In the genomic region with DNA sequence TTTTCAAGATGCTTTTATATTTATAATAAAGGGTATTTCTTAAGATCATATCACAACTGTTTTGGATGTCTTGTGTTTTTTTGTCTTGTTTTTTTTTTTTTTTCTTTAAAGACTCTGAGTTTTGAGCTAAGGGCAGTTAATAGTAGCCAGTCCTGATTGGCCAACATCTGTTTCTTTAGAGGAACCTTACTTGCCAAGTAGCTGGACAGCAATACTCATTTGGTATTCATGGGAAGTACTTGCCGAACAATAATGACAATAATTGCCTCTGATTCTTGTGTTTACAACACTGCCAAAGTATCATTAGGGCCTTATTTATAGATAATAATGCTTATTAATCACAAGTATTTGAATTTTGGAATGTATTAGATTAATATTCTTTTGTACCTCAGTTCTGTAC, we compare ENCODE assay signal across 21 cellular contexts. TPM values are rescaled to one million over a fixed set of nuclear protein-coding genes. Genes with fewer than 3 reads are reported as not detected.
A peak's percentile ranks its signal among the peaks of the same experiment; 100 is the strongest.
DNase-seq lines count a peak whose midpoint lies in the region; ATAC-seq and TF ChIP-seq lines count a peak whose summit lies in the region.
"Had no signal": no experiment of that assay in that cellular context is flagged by ENCODE, and none has a peak within 500 bp of the region (broad histone marks: within the 10 kb centered on the region; RNA-seq: fewer than 3 reads in every experiment).

No MANE protein-coding gene starts in this region.

- DNase-seq in astrocyte of the hippocampus (ENCODE audit: low read depth, low spot score) = peak; percentile 57
- no peak for DNase-seq in dorsolateral prefrontal cortex
- DNase-seq in medulla oblongata (ENCODE audit: extremely low spot score) = peak; percentile 40
- no peak for DNase-seq in effector CD4-positive, alpha-beta T cell
- DNase-seq in H7 = no peak
- DNase-seq in activated gamma-delta T cell treated with Interleukin-2 at 50 U/mL for 16 hours = no peak
- DNase-seq: 8988T; CD8-positive, alpha-beta T cell; COR-L47; DMS 273 treated with DMSO at 0.1 percent for 48 hours; DMS53; DND-41; EL; GOT3; H9; IMR-90 had no signal

- H3K4me3 ChIP-seq in dorsolateral prefrontal cortex = peak overlapping the region in 3 of 59 donors; percentile 1 to 12 (median 5)
- no peak overlapping the region for H3K4me3 ChIP-seq in H7 (ENCODE audit: insufficient read depth, low read depth, low read length)
- H3K4me3 ChIP-seq: BLaER1 treated with 17β-estradiol and CSF1 and Interleukin-3, amounts not matched to agents 10 nM and 100 nM; GM12878 had no signal

- TF ChIP-seq CTCF in dorsolateral prefrontal cortex (IDR thresholded peaks at IDR 0.05 in 54 of 56, conservative IDR thresholded peaks at IDR 0.05 in 2 of 56; ENCODE audit: low read depth in 1 of 56, partially characterized antibody in 56 of 56) = no peak

- H3K27ac ChIP-seq in dorsolateral prefrontal cortex = peak overlapping the region in 53 of 59 donors; percentile 5 to 100 (median 78)
- H3K27ac ChIP-seq: BLaER1 treated with 17β-estradiol and CSF1 and Interleukin-3, amounts not matched to agents 10 nM and 100 nM had no signal

- H3K36me3 ChIP-seq in H7 (replicated peaks; ENCODE audit: control insufficient read depth, insufficient read depth, low read length) = no peaks in the 10 kb centered on the region
- H3K36me3 ChIP-seq: BLaER1 treated with 17β-estradiol and CSF1 and Interleukin-3, amounts not matched to agents 10 nM and 100 nM had no signal

- no peaks in the 10 kb centered on the region for H3K27me3 ChIP-seq in dorsolateral prefrontal cortex
- peaks cover 11% of the 10 kb centered on the region for H3K27me3 ChIP-seq in H7 (ENCODE audit: control insufficient read depth, insufficient read depth, low read length)

- intact Hi-C loops in dorsolateral prefrontal cortex (cut with DNase I) = no loop called here

- no peak for ATAC-seq in GM21367 (IDR thresholded peaks at IDR 0.05; ENCODE audit: unreplicated experiment)
- ATAC-seq: CD8-positive, alpha-beta T cell; GM12878 had no signal

RNA-seq across cellular contexts. Expression of gene POU3F3, which starts 17.1 kb away (rescaled TPM):
- 100 to 1,000 TPM in 4 of 120 experiments, 10 to 100 TPM in 116; 43.0 to 120 (median 66.2) TPM for total RNA-seq in dorsolateral prefrontal cortex
- total RNA-seq in H7 (2014; rRNA removed; shearing (Covaris generic)) = not detected in 2 replicates
- total RNA-seq: A673; CD8-positive, alpha-beta T cell; G401; GM12878; H9; IMR-90 had no signal

Comparison
In these comparisons a context has a peak if more than half of its experiments do, and no peak if none do; other contexts are left out.
1. DNase-seq: peak in astrocyte of the hippocampus (single experiment) and medulla oblongata (single experiment); none in dorsolateral prefrontal cortex (0 of 10), effector CD4-positive, alpha-beta T cell (single experiment), H7 (single experiment) and activated gamma-delta T cell treated with Interleukin-2 at 50 U/mL for 16 hours (single experiment).
2. RNA of gene POU3F3, which starts 17.1 kb away (total RNA-seq): 43.0 to 120 TPM in dorsolateral prefrontal cortex; not detected in H7; every median in the first group is over 10 times any median in the second.